ENCODE assay signal across 17 cellular contexts in genomic region chr3:143529778-143530177, GRCh38.
DNase-seq lines count a peak whose midpoint lies in the region; ATAC-seq and TF ChIP-seq lines count a peak whose summit lies in the region.
"Had no signal": no experiment of that assay in that cellular context is flagged by ENCODE, and none has a peak within 500 bp of the region (broad histone marks: within the 10 kb centered on the region; RNA-seq: fewer than 3 reads in every experiment).

No MANE protein-coding gene starts in this region.

- H3K4me3 Mint-ChIP-seq in activated B cell treated with CpG ODN at 0.5 μM for 24 hours (peak overlapping the region; percentile 41), naive B cell (peak overlapping the region; percentile 8 to 83 (median 72)), glutamatergic neuron (ENCODE audit: unreplicated experiment) (no peak overlapping the region)

- no peaks in the 10 kb centered on the region for H3K27me3 Mint-ChIP-seq in activated B cell treated with CpG ODN at 0.5 μM for 24 hours
- no peaks in the 10 kb centered on the region for H3K27me3 Mint-ChIP-seq in naive B cell
- H3K27me3 Mint-ChIP-seq in glutamatergic neuron (ENCODE audit: unreplicated experiment), result peaks cover 1% of the 10 kb centered on the region

- H3K27ac Mint-ChIP-seq in activated B cell treated with CpG ODN at 0.5 μM for 24 hours, result peak overlapping the region; percentile 89
- H3K27ac Mint-ChIP-seq in naive B cell, result peak overlapping the region; percentile 83 to 96 (median 95)
- no peak overlapping the region for H3K27ac Mint-ChIP-seq in glutamatergic neuron (ENCODE audit: unreplicated experiment)

- POLR2A ChIA-PET in activated B cell treated with CpG ODN at 0.5 μM for 24 hours (lab: Charles Lee), result no interaction called here

- H3K9me3 ChIP-seq in right atrium auricular region (no peaks in the 10 kb centered on the region), thyroid gland (no peaks in the 10 kb centered on the region)
- H3K9me3 ChIP-seq: A549 had no signal

- H3K4me3 ChIP-seq in right atrium auricular region (no peak overlapping the region), thyroid gland (replicated peaks in 1 of 3) (no peak overlapping the region)
- H3K4me3 ChIP-seq: A549 had no signal

- H3K4me1 ChIP-seq in right atrium auricular region, result peaks cover 0 to 8% of the 10 kb centered on the region in 2 donors
- peaks cover 15 to 30% of the 10 kb centered on the region in 2 donors for H3K4me1 ChIP-seq in thyroid gland
- H3K4me1 ChIP-seq: A549 had no signal

- TF ChIP-seq CTCF in right atrium auricular region (IDR thresholded peaks at IDR 0.05), result no peak
- no peak for TF ChIP-seq CTCF in activated B cell treated with CpG ODN at 0.5 μM for 24 hours (IDR thresholded peaks at IDR 0.05)
- TF ChIP-seq CTCF in thyroid gland (IDR thresholded peaks at IDR 0.05), result no peak
- no peak for TF ChIP-seq CTCF in glutamatergic neuron (IDR thresholded peaks at IDR 0.05; ENCODE audit: partially characterized antibody, unreplicated experiment)

- intact Hi-C loops in left ventricle myocardium superior (cut with micrococcal nuclease), result no loop called here
- intact Hi-C loops in activated B cell treated with CpG ODN at 0.5 μM for 24 hours (cut with micrococcal nuclease), result loop anchor here (1.0 to 10.0 kb wide), 7 partner anchors 9 to 410 kb away; partner anchors contain the start of gene CHST2
- intact Hi-C loops in thyroid gland (cut with DNase I), result no loop called here

- H3K9me3 Mint-ChIP-seq in activated B cell treated with CpG ODN at 0.5 μM for 24 hours (peaks cover 1% of the 10 kb centered on the region), naive B cell (peaks cover 0 to 3% (median 0%) of the 10 kb centered on the region in 7 donors), glutamatergic neuron (ENCODE audit: unreplicated experiment) (peaks cover 2% of the 10 kb centered on the region)

- CTCF ChIA-PET in activated B cell treated with CpG ODN at 0.5 μM for 24 hours (lab: Charles Lee), result no interaction called here

- ATAC-seq in left ventricle myocardium superior, result peak; percentile 31
- ATAC-seq in activated B cell treated with CpG ODN at 0.5 μM for 24 hours (ENCODE audit: low read depth), result no peak
- ATAC-seq in naive B cell (ENCODE audit: low read depth in 2 of 2), result peak; percentile 17 to 20
- ATAC-seq: A549 had no signal

- 89 to 91% methylated on average over 3 of the region's 3 CpGs for WGBS in thyroid gland, 2 donors

- DNase-seq in left ventricle myocardium superior (no peak), right atrium auricular region (ENCODE audit: low spot score) (no peak), activated B cell treated with CpG ODN at 0.5 μM for 24 hours (no peak), naive B cell (no peak), thyroid gland (no peak), glutamatergic neuron (no peak), amygdala (lab: John Stamatoyannopoulos, UW) (no peak), NCI-H748 treated with DMSO at 0.1 percent for 48 hours (lab: John Stamatoyannopoulos, UW) (no peak)
- DNase-seq: COR-L47, GDM1, KG1, MV-4-11, NCI-H1417, NCI-H187, NCI-H2107, NCI-H510A treated with DMSO at 0.1 percent for 48 hours had no signal

- no peak for TF ChIP-seq POLR2A in thyroid gland (IDR thresholded peaks at IDR 0.05)

- H3K4me1 Mint-ChIP-seq in activated B cell treated with CpG ODN at 0.5 μM for 24 hours, result peaks cover 84% of the 10 kb centered on the region
- peaks cover 49 to 82% (median 71%) of the 10 kb centered on the region in 3 donors for H3K4me1 Mint-ChIP-seq in naive B cell
- peaks cover 9% of the 10 kb centered on the region for H3K4me1 Mint-ChIP-seq in glutamatergic neuron (ENCODE audit: low read depth, unreplicated experiment)

- no peak overlapping the region for H3K27ac ChIP-seq in right atrium auricular region
- peak overlapping the region; percentile 0 to 67 (median 62) for H3K27ac ChIP-seq in thyroid gland
- H3K27ac ChIP-seq: A549 had no signal

- H3K36me3 ChIP-seq in right atrium auricular region, result no peaks in the 10 kb centered on the region
- H3K36me3 ChIP-seq in thyroid gland, result no peaks in the 10 kb centered on the region

- H3K27me3 ChIP-seq in right atrium auricular region, result no peaks in the 10 kb centered on the region
- H3K27me3 ChIP-seq in thyroid gland, result no peaks in the 10 kb centered on the region

- H3K36me3 Mint-ChIP-seq in activated B cell treated with CpG ODN at 0.5 μM for 24 hours (ENCODE audit: low read depth) (peaks cover 2% of the 10 kb centered on the region), naive B cell (peaks cover 0 to 3% of the 10 kb centered on the region in 2 donors), glutamatergic neuron (ENCODE audit: unreplicated experiment) (no peaks in the 10 kb centered on the region)

Comparison
In these comparisons a context has a peak if more than half of its experiments do, and no peak if none do; other contexts are left out.
1. H3K27ac ChIP-seq: peak in thyroid gland (3 of 3); none in right atrium auricular region (0 of 2).